ENCODE assay signal across 20 cellular contexts in genomic region chr2:23689891-23690290, GRCh38.
"Had no signal": no experiment of that assay in that cellular context is flagged by ENCODE, and none has a peak within 500 bp of the region (broad histone marks: within the 10 kb centered on the region; RNA-seq: fewer than 3 reads in every experiment).

No MANE protein-coding gene starts in this region.

- H3K4me1 Mint-ChIP-seq: activated CD4-positive, alpha-beta T cell treated with anti-CD3 and anti-CD28 coated beads, Interleukin-2, amount 10 ng/mL, durations not matched to agents 7 days and 5 days; activated naive CD4-positive, alpha-beta T cell treated with anti-CD3 and anti-CD28 coated beads, Interleukin-2, amount 10 ng/mL, durations not matched to agents 7 days and 5 days; activated naive CD8-positive, alpha-beta T cell treated with anti-CD3 and anti-CD28 coated beads, Interleukin-2, amount 50 U/mL, for 24 hours had no signal

- H3K36me3 ChIP-seq: uterus had no signal

- H3K27ac Mint-ChIP-seq: activated CD4-positive, alpha-beta T cell treated with anti-CD3 and anti-CD28 coated beads, Interleukin-2, amount 10 ng/mL, durations not matched to agents 7 days and 5 days; activated naive CD4-positive, alpha-beta T cell treated with anti-CD3 and anti-CD28 coated beads, Interleukin-2, amount 10 ng/mL, durations not matched to agents 7 days and 5 days; activated naive CD8-positive, alpha-beta T cell treated with anti-CD3 and anti-CD28 coated beads, Interleukin-2, amount 50 U/mL, for 24 hours; nephron had no signal

- H3K27me3 Mint-ChIP-seq: activated CD4-positive, alpha-beta T cell treated with anti-CD3 and anti-CD28 coated beads, Interleukin-2, amount 10 ng/mL, durations not matched to agents 7 days and 5 days; activated naive CD4-positive, alpha-beta T cell treated with anti-CD3 and anti-CD28 coated beads, Interleukin-2, amount 10 ng/mL, durations not matched to agents 7 days and 5 days; activated naive CD8-positive, alpha-beta T cell treated with anti-CD3 and anti-CD28 coated beads, Interleukin-2, amount 50 U/mL, for 24 hours had no signal

- H3K27me3 ChIP-seq: heart left ventricle, tibial artery, uterus had no signal

- ATAC-seq: activated CD4-positive, CD25-positive, alpha-beta regulatory T cell treated with anti-CD3 and anti-CD28 coated beads, Interleukin-2, amount 50 U/mL, for 24 hours; activated naive CD8-positive, alpha-beta T cell treated with anti-CD3 and anti-CD28 coated beads, Interleukin-2, amount 50 U/mL, for 24 hours; activated T-cell treated with anti-CD3 and anti-CD28 coated beads, Interleukin-2, amount 50 U/mL, for 4 hours; heart left ventricle; left cardiac atrium; stimulated activated naive CD8-positive, alpha-beta T cell treated with anti-CD3 and anti-CD28 coated beads, Interleukin-15, Interleukin-2, amounts not matched to agents 100 U/mL and 50 U/mL, for 24 hours had no signal

- H3K9me3 Mint-ChIP-seq: activated CD4-positive, alpha-beta T cell treated with anti-CD3 and anti-CD28 coated beads, Interleukin-2, amount 10 ng/mL, durations not matched to agents 7 days and 5 days; activated naive CD4-positive, alpha-beta T cell treated with anti-CD3 and anti-CD28 coated beads, Interleukin-2, amount 10 ng/mL, durations not matched to agents 7 days and 5 days; activated naive CD8-positive, alpha-beta T cell treated with anti-CD3 and anti-CD28 coated beads, Interleukin-2, amount 50 U/mL, for 24 hours; activated T-cell treated with anti-CD3 and anti-CD28 coated beads, Interleukin-2, amount 50 U/mL, for 4 hours; brain; nephron had no signal

- H3K36me3 Mint-ChIP-seq: activated naive CD4-positive, alpha-beta T cell treated with anti-CD3 and anti-CD28 coated beads, Interleukin-2, amount 10 ng/mL, durations not matched to agents 7 days and 5 days had no signal

- DNase-seq: activated CD4-positive, alpha-beta T cell treated with anti-CD3 and anti-CD28 coated beads, Interleukin-2, amount 10 ng/mL, durations not matched to agents 7 days and 5 days; activated CD8-positive, alpha-beta memory T cell treated with anti-CD3 and anti-CD28 coated beads, Interleukin-2, amount 50 U/mL, for 4 hours; activated naive CD4-positive, alpha-beta T cell treated with anti-CD3 and anti-CD28 coated beads, Interleukin-2, amount 10 ng/mL, durations not matched to agents 7 days and 5 days; activated naive CD8-positive, alpha-beta T cell treated with anti-CD3 and anti-CD28 coated beads, Interleukin-2, amount 50 U/mL, for 24 hours; activated T-cell treated with anti-CD3 and anti-CD28 coated beads, Interleukin-2, amount 50 U/mL, for 4 hours; anterior cingulate cortex; cortex of kidney; left cardiac atrium; midbrain; occipital lobe; stimulated activated naive CD8-positive, alpha-beta T cell treated with anti-CD3 and anti-CD28 coated beads, Interleukin-15, Interleukin-2, amounts not matched to agents 100 U/mL and 50 U/mL, for 24 hours; substantia nigra; T1000; tibial artery; uterus had no signal

- H3K4me3 Mint-ChIP-seq: activated CD4-positive, alpha-beta T cell treated with anti-CD3 and anti-CD28 coated beads, Interleukin-2, amount 10 ng/mL, durations not matched to agents 7 days and 5 days; activated naive CD4-positive, alpha-beta T cell treated with anti-CD3 and anti-CD28 coated beads, Interleukin-2, amount 10 ng/mL, durations not matched to agents 7 days and 5 days; activated naive CD8-positive, alpha-beta T cell treated with anti-CD3 and anti-CD28 coated beads, Interleukin-2, amount 50 U/mL, for 24 hours; activated T-cell treated with anti-CD3 and anti-CD28 coated beads, Interleukin-2, amount 50 U/mL, for 4 hours; brain; nephron had no signal

- H3K4me3 ChIP-seq: heart left ventricle, lung, tibial artery, uterus had no signal

- H3K27ac ChIP-seq: tibial artery, uterus had no signal

- H3K9me3 ChIP-seq: heart left ventricle, tibial artery, uterus had no signal

- H3K4me1 ChIP-seq: heart left ventricle, tibial artery, uterus had no signal
